ENCODE assay signal across 15 cellular contexts in genomic region chr12:108325549-108325948, GRCh38. TPM values are rescaled to one million over a fixed set of nuclear protein-coding genes. Genes with fewer than 3 reads are reported as not detected.
DNase-seq lines count a peak whose midpoint lies in the region; ATAC-seq and TF ChIP-seq lines count a peak whose summit lies in the region.
"Had no signal": no experiment of that assay in that cellular context is flagged by ENCODE, and none has a peak within 500 bp of the region (broad histone marks: within the 10 kb centered on the region; RNA-seq: fewer than 3 reads in every experiment).

No MANE protein-coding gene starts in this region.

- H3K27me3 Mint-ChIP-seq in stimulated activated naive CD8-positive, alpha-beta T cell treated with anti-CD3 and anti-CD28 coated beads, Interleukin-15, Interleukin-2, amounts not matched to agents 100 ng/mL and 50 ng/mL, for 24 hours: peaks cover 3% of the 10 kb centered on the region
- H3K27me3 Mint-ChIP-seq in stimulated activated naive CD8-positive, alpha-beta T cell treated with anti-CD3 and anti-CD28 coated beads, Interleukin-15, amount 100 ng/mL, for 72 hours: peaks cover 15% of the 10 kb centered on the region
- H3K27me3 Mint-ChIP-seq in activated B cell treated with CpG ODN at 0.5 μM for 24 hours: peaks cover 16% of the 10 kb centered on the region
- peaks cover 5 to 58% of the 10 kb centered on the region in 2 donors for H3K27me3 Mint-ChIP-seq in effector memory CD8-positive, alpha-beta T cell
- H3K27me3 Mint-ChIP-seq in naive thymus-derived CD4-positive, alpha-beta T cell: peaks cover 0 to 28% (median 12%) of the 10 kb centered on the region in 5 donors

- peaks cover 1% of the 10 kb centered on the region for H3K4me1 Mint-ChIP-seq in stimulated activated naive CD8-positive, alpha-beta T cell treated with anti-CD3 and anti-CD28 coated beads, Interleukin-15, Interleukin-2, amounts not matched to agents 100 ng/mL and 50 ng/mL, for 24 hours (ENCODE audit: low read depth)
- no peaks in the 10 kb centered on the region for H3K4me1 Mint-ChIP-seq in stimulated activated naive CD8-positive, alpha-beta T cell treated with anti-CD3 and anti-CD28 coated beads, Interleukin-15, amount 100 ng/mL, for 72 hours
- no peaks in the 10 kb centered on the region for H3K4me1 Mint-ChIP-seq in activated B cell treated with CpG ODN at 0.5 μM for 24 hours
- peaks cover 29 to 48% of the 10 kb centered on the region in 2 donors for H3K4me1 Mint-ChIP-seq in effector memory CD8-positive, alpha-beta T cell (ENCODE audit: low read depth in 2 of 2)
- peaks cover 0 to 4% (median 0%) of the 10 kb centered on the region in 7 donors for H3K4me1 Mint-ChIP-seq in naive thymus-derived CD4-positive, alpha-beta T cell

- no peak overlapping the region for H3K4me3 ChIP-seq in naive thymus-derived CD4-positive, alpha-beta T cell (ENCODE audit: low read length)

- H3K36me3 Mint-ChIP-seq in stimulated activated naive CD8-positive, alpha-beta T cell treated with anti-CD3 and anti-CD28 coated beads, Interleukin-15, Interleukin-2, amounts not matched to agents 100 ng/mL and 50 ng/mL, for 24 hours (ENCODE audit: low read depth): no peaks in the 10 kb centered on the region
- H3K36me3 Mint-ChIP-seq in activated B cell treated with CpG ODN at 0.5 μM for 24 hours (ENCODE audit: low read depth): no peaks in the 10 kb centered on the region
- peaks cover 10% of the 10 kb centered on the region for H3K36me3 Mint-ChIP-seq in effector memory CD8-positive, alpha-beta T cell (ENCODE audit: insufficient read depth)
- no peaks in the 10 kb centered on the region for H3K36me3 Mint-ChIP-seq in naive thymus-derived CD4-positive, alpha-beta T cell

- no peak for DNase-seq in stimulated activated naive CD8-positive, alpha-beta T cell treated with anti-CD3 and anti-CD28 coated beads, Interleukin-15, amount 100 ng/mL, for 72 hours
- DNase-seq in activated B cell treated with CpG ODN at 0.5 μM for 24 hours: no peak
- no peak for DNase-seq in effector memory CD8-positive, alpha-beta T cell
- DNase-seq in COLO829 (ENCODE audit: low spot score): no peak
- DNase-seq in naive thymus-derived CD4-positive, alpha-beta T cell: no peak
- DNase-seq: ACHN; CD4-positive, alpha-beta T cell; DMS79; IMR-90 had no signal

- H3K36me3 ChIP-seq in naive thymus-derived CD4-positive, alpha-beta T cell (ENCODE audit: control insufficient read depth in 2 of 3, insufficient read depth in 3 of 3, low read length in 3 of 3): no peaks in the 10 kb centered on the region

- POLR2A ChIA-PET in activated B cell treated with CpG ODN at 0.5 μM for 24 hours (lab: Charles Lee): no interaction called here
- POLR2A ChIA-PET in naive thymus-derived CD4-positive, alpha-beta T cell (lab: Charles Lee): interaction anchor here (0.7 kb wide), 1 partner anchor 206 kb away, joined by 3 read pairs; no protein-coding TSS in a partner anchor

- intact Hi-C loops in activated B cell treated with CpG ODN at 0.5 μM for 24 hours (cut with micrococcal nuclease): no loop called here
- intact Hi-C loops in naive thymus-derived CD4-positive, alpha-beta T cell (cut with micrococcal nuclease): loop anchor here in 1 of 2 donors (2.0 kb wide), 1 partner anchor 53 kb away; no protein-coding TSS in a partner anchor

- no peak for ATAC-seq in stimulated activated naive CD8-positive, alpha-beta T cell treated with anti-CD3 and anti-CD28 coated beads, Interleukin-15, amount 100 ng/mL, for 72 hours
- ATAC-seq in activated B cell treated with CpG ODN at 0.5 μM for 24 hours (ENCODE audit: low read depth): no peak
- no peak for ATAC-seq in effector memory CD8-positive, alpha-beta T cell (replicated peaks)
- no peak for ATAC-seq in HG03025 (IDR thresholded peaks at IDR 0.05; ENCODE audit: low FRiP score, unreplicated experiment)
- no peak for ATAC-seq in GM19395 (IDR thresholded peaks at IDR 0.05; ENCODE audit: unreplicated experiment)
- no peak for ATAC-seq in naive thymus-derived CD4-positive, alpha-beta T cell
- ATAC-seq: HCT116 had no signal

- H3K9me3 Mint-ChIP-seq in stimulated activated naive CD8-positive, alpha-beta T cell treated with anti-CD3 and anti-CD28 coated beads, Interleukin-15, Interleukin-2, amounts not matched to agents 100 ng/mL and 50 ng/mL, for 24 hours: no peaks in the 10 kb centered on the region
- H3K9me3 Mint-ChIP-seq in stimulated activated naive CD8-positive, alpha-beta T cell treated with anti-CD3 and anti-CD28 coated beads, Interleukin-15, amount 100 ng/mL, for 72 hours: no peaks in the 10 kb centered on the region
- H3K9me3 Mint-ChIP-seq in activated B cell treated with CpG ODN at 0.5 μM for 24 hours: no peaks in the 10 kb centered on the region
- H3K9me3 Mint-ChIP-seq in effector memory CD8-positive, alpha-beta T cell: no peaks in the 10 kb centered on the region
- H3K9me3 Mint-ChIP-seq in naive thymus-derived CD4-positive, alpha-beta T cell: peaks cover 0 to 5% (median 0%) of the 10 kb centered on the region in 11 donors
- H3K9me3 Mint-ChIP-seq: CD4-positive, alpha-beta T cell had no signal

- H3K27ac ChIP-seq in naive thymus-derived CD4-positive, alpha-beta T cell (ENCODE audit: low read depth, low read length): no peak overlapping the region

- peak overlapping the region; percentile 28 for H3K27ac Mint-ChIP-seq in stimulated activated naive CD8-positive, alpha-beta T cell treated with anti-CD3 and anti-CD28 coated beads, Interleukin-15, Interleukin-2, amounts not matched to agents 100 ng/mL and 50 ng/mL, for 24 hours
- peak overlapping the region in 1 of 2 donors; percentile 29 for H3K27ac Mint-ChIP-seq in stimulated activated naive CD8-positive, alpha-beta T cell treated with anti-CD3 and anti-CD28 coated beads, Interleukin-15, amount 100 ng/mL, for 72 hours
- H3K27ac Mint-ChIP-seq in activated B cell treated with CpG ODN at 0.5 μM for 24 hours: peak overlapping the region; percentile 14
- H3K27ac Mint-ChIP-seq in effector memory CD8-positive, alpha-beta T cell: peak overlapping the region; percentile 53 to 88
- H3K27ac Mint-ChIP-seq in naive thymus-derived CD4-positive, alpha-beta T cell: no peak overlapping the region
- H3K27ac Mint-ChIP-seq: CD4-positive, alpha-beta T cell had no signal

- no peak for TF ChIP-seq CTCF in activated B cell treated with CpG ODN at 0.5 μM for 24 hours (IDR thresholded peaks at IDR 0.05)

- H3K4me1 ChIP-seq in naive thymus-derived CD4-positive, alpha-beta T cell (ENCODE audit: control insufficient read depth in 2 of 2, insufficient read depth in 2 of 2, low read length in 2 of 2): no peaks in the 10 kb centered on the region

- H3K27me3 ChIP-seq in naive thymus-derived CD4-positive, alpha-beta T cell (ENCODE audit: control insufficient read depth in 2 of 2, insufficient read depth in 2 of 2, low read length in 2 of 2): no peaks in the 10 kb centered on the region

- no peak overlapping the region for H3K4me3 Mint-ChIP-seq in stimulated activated naive CD8-positive, alpha-beta T cell treated with anti-CD3 and anti-CD28 coated beads, Interleukin-15, Interleukin-2, amounts not matched to agents 100 ng/mL and 50 ng/mL, for 24 hours
- H3K4me3 Mint-ChIP-seq in stimulated activated naive CD8-positive, alpha-beta T cell treated with anti-CD3 and anti-CD28 coated beads, Interleukin-15, amount 100 ng/mL, for 72 hours: no peak overlapping the region
- H3K4me3 Mint-ChIP-seq in activated B cell treated with CpG ODN at 0.5 μM for 24 hours: no peak overlapping the region
- H3K4me3 Mint-ChIP-seq in effector memory CD8-positive, alpha-beta T cell: peak overlapping the region in 1 of 2 donors; percentile 51
- peak overlapping the region in 1 of 10 donors; percentile 12 for H3K4me3 Mint-ChIP-seq in naive thymus-derived CD4-positive, alpha-beta T cell
- H3K4me3 Mint-ChIP-seq: CD4-positive, alpha-beta T cell had no signal

- CTCF ChIA-PET in activated B cell treated with CpG ODN at 0.5 μM for 24 hours (lab: Charles Lee): no interaction called here
- CTCF ChIA-PET in naive thymus-derived CD4-positive, alpha-beta T cell (lab: Charles Lee): no interaction called here

- H3K9me3 ChIP-seq in naive thymus-derived CD4-positive, alpha-beta T cell (ENCODE audit: control insufficient read depth in 2 of 3, low read length in 3 of 3): no peaks in the 10 kb centered on the region

RNA-seq across cellular contexts. Expression of gene CMKLR1, which starts 13.6 kb away (rescaled TPM):
- total RNA-seq in activated B cell treated with CpG ODN at 0.5 μM for 24 hours: 0.05 and 0.24 TPM in 2 replicates
- 1 to 10 TPM in 3 of 5 experiments, under 1 TPM in 1, not detected in 1; 0.64 to 8.8 (median 2.0) TPM for total RNA-seq in naive thymus-derived CD4-positive, alpha-beta T cell
- polyA plus RNA-seq in naive thymus-derived CD4-positive, alpha-beta T cell: under 1 TPM in 1 of 2 donors, not detected in 1; 0.06 TPM
- total RNA-seq: A172; CD4-positive, alpha-beta T cell; G401; IMR-90 had no signal
- polyA plus RNA-seq: IMR-90 had no signal

Comparison
In these comparisons a context has a peak if more than half of its experiments do, and no peak if none do; other contexts are left out.
1. H3K27ac Mint-ChIP-seq: peak in stimulated activated naive CD8-positive, alpha-beta T cell treated with anti-CD3 and anti-CD28 coated beads, Interleukin-15, Interleukin-2, amounts not matched to agents 100 ng/mL and 50 ng/mL, for 24 hours (single experiment), activated B cell treated with CpG ODN at 0.5 μM for 24 hours (single experiment) and effector memory CD8-positive, alpha-beta T cell (2 of 2); none in naive thymus-derived CD4-positive, alpha-beta T cell (0 of 9).